In the genomic region with DNA sequence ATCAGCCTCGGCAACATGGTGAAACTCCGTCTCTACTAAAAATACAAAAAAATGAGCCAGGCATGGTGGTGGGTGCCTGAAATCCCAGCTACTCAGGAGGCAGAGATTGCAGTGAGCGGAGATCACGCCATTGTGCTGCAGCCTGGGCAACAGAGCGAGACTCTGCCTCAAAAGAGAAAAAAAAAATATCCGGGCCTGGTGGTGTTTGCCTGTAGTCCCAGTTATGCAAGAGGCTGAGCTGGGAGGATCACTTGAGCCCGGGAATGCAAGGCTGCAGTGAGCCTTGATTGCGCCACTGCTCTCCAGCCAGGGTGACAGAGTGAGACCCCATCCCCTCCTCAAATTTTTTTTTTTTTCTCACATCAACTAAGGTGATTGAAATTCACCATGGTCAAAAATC, we compare ENCODE assay signal across 22 cellular contexts. TPM values are rescaled to one million over a fixed set of nuclear protein-coding genes. Genes with fewer than 3 reads are reported as not detected.
DNase-seq lines count a peak whose midpoint lies in the region; ATAC-seq, FAIRE-seq and TF ChIP-seq lines count a peak whose summit lies in the region.
"Had no signal": no experiment of that assay in that cellular context is flagged by ENCODE, and none has a peak within 500 bp of the region (broad histone marks: within the 10 kb centered on the region; RNA-seq: fewer than 3 reads in every experiment).

No MANE protein-coding gene starts in this region.

- H3K9me3 ChIP-seq in right cardiac atrium (ENCODE audit: control insufficient read depth, low read length) = no peaks in the 10 kb centered on the region
- H3K9me3 ChIP-seq in heart left ventricle = no peaks in the 10 kb centered on the region
- H3K9me3 ChIP-seq in HepG2 (ENCODE audit: low read length) = no peaks in the 10 kb centered on the region
- no peaks in the 10 kb centered on the region for H3K9me3 ChIP-seq in CD4-positive, alpha-beta memory T cell (ENCODE audit: control insufficient read depth in 1 of 2, low read length in 2 of 2)
- H3K9me3 ChIP-seq: A549 had no signal

- no TSS peak for BruUV-seq in HepG2 (replicated peaks; lab: Mats Ljungman, UMichigan)

- H3K9ac ChIP-seq in HepG2 (ENCODE audit: insufficient read depth, low read depth, low read length) = peak overlapping the region; percentile 30; the same call in 1 of the 2 replicates

- H3K36me3 Mint-ChIP-seq in activated T-cell treated with anti-CD3 and anti-CD28 coated beads, Interleukin-2, amount 50 U/mL, for 72 hours (ENCODE audit: insufficient read depth in 2 of 2) = peaks cover 1 to 36% of the 10 kb centered on the region in 2 donors
- H3K36me3 Mint-ChIP-seq in CD4-positive, alpha-beta memory T cell = peaks cover 33 to 64% of the 10 kb centered on the region in 2 donors
- H3K36me3 Mint-ChIP-seq in activated CD8-positive, alpha-beta T cell treated with anti-CD3 and anti-CD28 coated beads for 36 hours (ENCODE audit: low read depth) = peaks cover 56% of the 10 kb centered on the region

- peak overlapping the region; percentile 14 for H3K27ac Mint-ChIP-seq in activated T-cell treated with anti-CD3 and anti-CD28 coated beads, Interleukin-2, amount 50 U/mL, for 72 hours
- no peak overlapping the region for H3K27ac Mint-ChIP-seq in CD4-positive, alpha-beta memory T cell
- no peak overlapping the region for H3K27ac Mint-ChIP-seq in activated CD8-positive, alpha-beta T cell treated with anti-CD3 and anti-CD28 coated beads for 36 hours
- H3K27ac Mint-ChIP-seq: CD4-positive, alpha-beta T cell; GM23338 had no signal

- H3K36me3 ChIP-seq in heart left ventricle = peaks cover 0 to 68% (median 61%) of the 10 kb centered on the region in 9 donors
- H3K36me3 ChIP-seq in HepG2 (replicated peaks in 1 of 2; ENCODE audit: control insufficient read depth in 1 of 2, insufficient read depth in 2 of 2, low read length in 2 of 2) = peaks cover 11 to 36% of the 10 kb centered on the region in 2 experiments
- peaks cover 27% of the 10 kb centered on the region for H3K36me3 ChIP-seq in CD4-positive, alpha-beta memory T cell (ENCODE audit: insufficient read depth, low read length)

- H3K4me3 ChIP-seq in right cardiac atrium (ENCODE audit: low read length) (no peak overlapping the region), heart left ventricle (no peak overlapping the region), HepG2 (replicated peaks in 1 of 3; ENCODE audit: insufficient read depth in 1 of 3, low read depth in 2 of 3, low read length in 3 of 3) (no peak overlapping the region)
- H3K4me3 ChIP-seq in CD4-positive, alpha-beta memory T cell (ENCODE audit: low read length in 2 of 2) = no peak overlapping the region
- H3K4me3 ChIP-seq: A549, GM23338 had no signal

- no peak for DNase-seq in activated T-cell treated with anti-CD3 and anti-CD28 coated beads, Interleukin-2, amount 50 U/mL, for 72 hours
- DNase-seq in activated T-cell treated with anti-CD3 and anti-CD28 coated beads, Interleukin-2, amount 50 U/mL, for 48 hours = no peak
- DNase-seq in right cardiac atrium = no peak
- DNase-seq in heart left ventricle = no peak
- DNase-seq in HepG2 (ENCODE audit: low spot score) = peak; percentile 83
- DNase-seq in CD4-positive, alpha-beta memory T cell = no peak
- DNase-seq in activated CD8-positive, alpha-beta T cell treated with anti-CD3 and anti-CD28 coated beads for 36 hours = no peak
- DNase-seq: AML-193; CD4-positive, alpha-beta T cell; DMS153; DMS79; GDM1; HCEC 1CT had no signal

- in situ Hi-C loops in HepG2 (cut with HindIII; ENCODE audit: extremely low pct_ligation_motif_present, low pct_unique_long_range_greater_than_20kb) = no loop called here

- peak in 1 of 2 experiments; percentile 56; a peak in 2 of 4 replicates for TF ChIP-seq EP300 in HepG2 (IDR thresholded peaks at IDR 0.05; ENCODE audit: low read depth in 2 of 2, low read length in 2 of 2)
- TF ChIP-seq EP300 in HepG2 (CRISPR knock-in tag; IDR thresholded peaks at IDR 0.05; ENCODE audit: borderline replicate concordance) = no peak; the same call in 1 of the 2 replicates

- TF ChIP-seq POLR2A in heart left ventricle (IDR thresholded peaks at IDR 0.05) (no peak), HepG2 (IDR thresholded peaks at IDR 0.05; ENCODE audit: insufficient read depth in 1 of 2, low read depth in 2 of 2, low read length in 2 of 2) (no peak)

- H3K4me3 Mint-ChIP-seq in activated T-cell treated with anti-CD3 and anti-CD28 coated beads, Interleukin-2, amount 50 U/mL, for 72 hours = no peak overlapping the region
- H3K4me3 Mint-ChIP-seq in CD4-positive, alpha-beta memory T cell = no peak overlapping the region
- H3K4me3 Mint-ChIP-seq in activated CD8-positive, alpha-beta T cell treated with anti-CD3 and anti-CD28 coated beads for 36 hours = no peak overlapping the region
- H3K4me3 Mint-ChIP-seq: CD4-positive, alpha-beta T cell; GM23338 had no signal

- POLR2A ChIA-PET in HepG2 (lab: Yijun Ruan, JAX) = interaction anchor here (0.9 kb wide), 1 partner anchor 43 kb away, joined by 3 read pairs; a partner anchor contains a TSS
- POLR2A ChIA-PET in CD4-positive, alpha-beta memory T cell (lab: Charles Lee; ENCODE audit: partially characterized antibody) = interaction anchor here (0.7 kb wide), 1 partner anchor 219 kb away, joined by 3 read pairs; no protein-coding TSS in a partner anchor
- POLR2A ChIA-PET in activated CD8-positive, alpha-beta T cell treated with anti-CD3 and anti-CD28 coated beads for 36 hours (lab: Charles Lee) = no interaction called here

- H3K27me3 Mint-ChIP-seq in activated T-cell treated with anti-CD3 and anti-CD28 coated beads, Interleukin-2, amount 50 U/mL, for 72 hours (ENCODE audit: low read depth) = no peaks in the 10 kb centered on the region
- H3K27me3 Mint-ChIP-seq in CD4-positive, alpha-beta memory T cell = no peaks in the 10 kb centered on the region
- no peaks in the 10 kb centered on the region for H3K27me3 Mint-ChIP-seq in activated CD8-positive, alpha-beta T cell treated with anti-CD3 and anti-CD28 coated beads for 36 hours
- H3K27me3 Mint-ChIP-seq: CD4-positive, alpha-beta T cell had no signal

- no peak overlapping the region for H2AFZ ChIP-seq in HepG2 (ENCODE audit: low read length)
- H2AFZ ChIP-seq: GM23338 had no signal

- H3K9me3 Mint-ChIP-seq in activated T-cell treated with anti-CD3 and anti-CD28 coated beads, Interleukin-2, amount 50 U/mL, for 72 hours = no peaks in the 10 kb centered on the region
- H3K9me3 Mint-ChIP-seq in CD4-positive, alpha-beta memory T cell = no peaks in the 10 kb centered on the region
- H3K9me3 Mint-ChIP-seq in activated CD8-positive, alpha-beta T cell treated with anti-CD3 and anti-CD28 coated beads for 36 hours = no peaks in the 10 kb centered on the region
- H3K9me3 Mint-ChIP-seq: CD4-positive, alpha-beta T cell; GM23338 had no signal

- no peak for ATAC-seq in activated T-cell treated with anti-CD3 and anti-CD28 coated beads, Interleukin-2, amount 50 U/mL, for 72 hours (replicated peaks in 1 of 2)
- ATAC-seq in right cardiac atrium (no peak), heart left ventricle (no peak), HepG2 (peak; percentile 70), HG03097 (IDR thresholded peaks at IDR 0.05; ENCODE audit: low FRiP score, unreplicated experiment) (no peak)
- no peak for ATAC-seq in activated CD8-positive, alpha-beta T cell treated with anti-CD3 and anti-CD28 coated beads for 36 hours
- ATAC-seq: A549, GM23338 had no signal

- CTCF ChIA-PET in HepG2 (lab: Yijun Ruan, JAX; ENCODE audit: low intra/inter-chr PET ratio, low total read pairs) = no interaction called here
- CTCF ChIA-PET in CD4-positive, alpha-beta memory T cell (lab: Charles Lee; ENCODE audit: partially characterized antibody) = interaction anchor here (1.3 kb wide), 1 partner anchor 418 kb away, joined by 5 read pairs; no protein-coding TSS in a partner anchor
- CTCF ChIA-PET in activated CD8-positive, alpha-beta T cell treated with anti-CD3 and anti-CD28 coated beads for 36 hours (lab: Charles Lee) = interaction anchor here (1.0 kb wide), 1 partner anchor 24 kb away, joined by 3 read pairs; no protein-coding TSS in a partner anchor

- H3K27ac ChIP-seq in right cardiac atrium (ENCODE audit: low read length) (peak overlapping the region; percentile 78), heart left ventricle (peak overlapping the region in 4 of 12 donors; percentile 13 to 51 (median 42)), HepG2 (ENCODE audit: extremely low read length, insufficient read depth, low read length) (peak overlapping the region; percentile 74)
- H3K27ac ChIP-seq in CD4-positive, alpha-beta memory T cell (ENCODE audit: low read depth, low read length) = no peak overlapping the region
- H3K27ac ChIP-seq: 22Rv1, A549, C4-2B, HL-60 had no signal

- intact Hi-C loops in right cardiac atrium (cut with DNase I) = no loop called here
- intact Hi-C loops in heart left ventricle (cut with DNase I) = no loop called here
- intact Hi-C loops in HepG2 (cut with micrococcal nuclease; ENCODE audit: unreplicated experiment) = no loop called here
- intact Hi-C loops in CD4-positive, alpha-beta memory T cell (cut with micrococcal nuclease) = no loop called here
- intact Hi-C loops in activated CD8-positive, alpha-beta T cell treated with anti-CD3 and anti-CD28 coated beads for 36 hours (cut with micrococcal nuclease) = no loop called here

- WGBS in right cardiac atrium = 91% methylated on average over 8 of the region's 8 CpGs
- 94 to 98% (median 96%) methylated on average over 8 of the region's 8 CpGs for WGBS in heart left ventricle, 4 donors
- WGBS in HepG2 (ENCODE audit: low lambda C conversion rate) = 38% methylated on average over 8 of the region's 8 CpGs

- TF ChIP-seq CTCF in heart left ventricle (IDR thresholded peaks at IDR 0.05) = no peak
- TF ChIP-seq CTCF in HepG2 (CRISPR knock-in tag; IDR thresholded peaks at IDR 0.05) = no peak
- no peak for TF ChIP-seq CTCF in activated CD8-positive, alpha-beta T cell treated with anti-CD3 and anti-CD28 coated beads for 36 hours (IDR thresholded peaks at IDR 0.05)

- no peaks in the 10 kb centered on the region for H3K27me3 ChIP-seq in right cardiac atrium (ENCODE audit: control insufficient read depth, insufficient read depth)
- no peaks in the 10 kb centered on the region for H3K27me3 ChIP-seq in heart left ventricle
- H3K27me3 ChIP-seq in HepG2 (ENCODE audit: control insufficient read depth in 1 of 2, insufficient read depth in 2 of 2, low read length in 2 of 2) = no peaks in the 10 kb centered on the region
- no peaks in the 10 kb centered on the region for H3K27me3 ChIP-seq in CD4-positive, alpha-beta memory T cell (ENCODE audit: insufficient read depth, low read length)

- H3K79me2 ChIP-seq in HepG2 (ENCODE audit: insufficient read depth, low read length) = peaks cover 3% of the 10 kb centered on the region

- no peak overlapping the region for H3K4me2 ChIP-seq in HepG2 (ENCODE audit: low read depth, low read length)
- H3K4me2 ChIP-seq: A549, GM23338 had no signal

- peak; percentile 70 for FAIRE-seq in HepG2 (lab: Jason Lieb, UNC)
- FAIRE-seq: A549, GM12892, GM18507, H54 had no signal

- no peaks in the 10 kb centered on the region for H4K20me1 ChIP-seq in HepG2 (ENCODE audit: insufficient read depth, low read length)

- H3K4me1 Mint-ChIP-seq in activated T-cell treated with anti-CD3 and anti-CD28 coated beads, Interleukin-2, amount 50 U/mL, for 72 hours (ENCODE audit: low read depth) = peaks cover 26% of the 10 kb centered on the region
- peaks cover 10 to 25% (median 15%) of the 10 kb centered on the region in 4 donors for H3K4me1 Mint-ChIP-seq in CD4-positive, alpha-beta memory T cell
- peaks cover 26% of the 10 kb centered on the region for H3K4me1 Mint-ChIP-seq in activated CD8-positive, alpha-beta T cell treated with anti-CD3 and anti-CD28 coated beads for 36 hours (ENCODE audit: low read depth)
- H3K4me1 Mint-ChIP-seq: GM23338 had no signal

- TF ChIP-seq RAD21 in HepG2 (CRISPR knock-in tag; IDR thresholded peaks at IDR 0.05) = no peak

- peaks cover 10% of the 10 kb centered on the region for H3K4me1 ChIP-seq in right cardiac atrium (ENCODE audit: control insufficient read depth, insufficient read depth, low read length)
- peaks cover 4 to 34% (median 28%) of the 10 kb centered on the region in 12 donors for H3K4me1 ChIP-seq in heart left ventricle
- H3K4me1 ChIP-seq in HepG2 (ENCODE audit: insufficient read depth, low read length) = peaks cover 51% of the 10 kb centered on the region
- no peaks in the 10 kb centered on the region for H3K4me1 ChIP-seq in CD4-positive, alpha-beta memory T cell (ENCODE audit: insufficient read depth, low read length)
- H3K4me1 ChIP-seq: A549 had no signal

RNA-seq across cellular contexts. Expression of a gene that starts 42.8 kb away (rescaled TPM):
- total RNA-seq in activated T-cell treated with anti-CD3 and anti-CD28 coated beads, Interleukin-2, amount 50 U/mL, for 72 hours = 10 to 100 TPM; 84.6 to 85.4 TPM
- total RNA-seq in right cardiac atrium (10 to 100 TPM; 46.6 to 70.4 (median 63.1) TPM), heart left ventricle (10 to 100 TPM; 40.6 to 62.0 (median 52.7) TPM), HepG2 (2016; rRNA removed; fragmentation: Illumina TruSeq; extraction: Trizol) (153 and 217 TPM in 2 replicates)
- polyA plus RNA-seq in right cardiac atrium (46.0 TPM), heart left ventricle (10 to 100 TPM; 21.9 to 66.3 TPM), HepG2 (2011; rRNA removed) (56.8 and 63.3 TPM in 2 replicates)
- 38.0 and 41.2 TPM in 2 replicates for total RNA-seq in HepG2 (2016; cell fraction: cytosol; rRNA removed; fragmentation: Illumina TruSeq; extraction: Trizol; ENCODE audit: low read depth)
- total RNA-seq in HepG2 (2016; cell fraction: insoluble cytoplasmic fraction; rRNA removed; fragmentation: Illumina TruSeq; extraction: Trizol) = 146 and 228 TPM in 2 replicates
- 44.1 and 50.3 TPM in 2 replicates for total RNA-seq in HepG2 (2016; cell fraction: membrane; rRNA removed; fragmentation: Illumina TruSeq; extraction: Trizol)
- total RNA-seq in HepG2 (2016; cell fraction: nucleus; rRNA removed; fragmentation: Illumina TruSeq; extraction: Trizol) = 58.1 and 62.8 TPM in 2 replicates
- 59.6 and 59.8 TPM in 2 replicates for polyA plus RNA-seq in HepG2 (2011; cell fraction: cytosol; rRNA removed)
- 27.3 and 29.0 TPM in 2 replicates for polyA plus RNA-seq in HepG2 (2011; cell fraction: nucleus; rRNA removed)
- polyA plus RNA-seq in HepG2 (2012) = 65.3 and 99.2 TPM in 2 replicates
- polyA plus RNA-seq in HepG2 (2016; cell fraction: cytosol; fragmentation: Illumina TruSeq; extraction: Trizol; ENCODE audit: low read depth) = 25.0 and 26.0 TPM in 2 replicates
- 203 and 221 TPM in 2 replicates for polyA plus RNA-seq in HepG2 (2016; cell fraction: insoluble cytoplasmic fraction; fragmentation: Illumina TruSeq; extraction: Trizol; ENCODE audit: low read depth)
- 31.6 and 33.3 TPM in 2 replicates for polyA plus RNA-seq in HepG2 (2016; cell fraction: membrane; fragmentation: Illumina TruSeq; extraction: Trizol; ENCODE audit: low read depth)
- 73.7 and 75.1 TPM in 2 replicates for polyA plus RNA-seq in HepG2 (2016; cell fraction: nucleus; fragmentation: Illumina TruSeq; extraction: Trizol; ENCODE audit: insufficient read depth, low read depth)
- polyA minus RNA-seq in HepG2 (2011; rRNA and poly(A)+ RNA removed; ENCODE audit: low replicate concordance) = 194 and 353 TPM in 2 replicates
- 73.6 and 86.4 TPM in 2 replicates for polyA minus RNA-seq in HepG2 (2011; cell fraction: cytosol; rRNA and poly(A)+ RNA removed)
- 55.2 and 63.2 TPM in 2 replicates for polyA minus RNA-seq in HepG2 (2011; cell fraction: nucleus; rRNA and poly(A)+ RNA removed)
- 10 to 100 TPM; 40.7 to 41.8 TPM for total RNA-seq in CD4-positive, alpha-beta memory T cell
- 100 to 1,000 TPM; 101 to 124 TPM for polyA plus RNA-seq in CD4-positive, alpha-beta memory T cell
- 100 to 1,000 TPM; 123 to 125 TPM for total RNA-seq in activated CD8-positive, alpha-beta T cell treated with anti-CD3 and anti-CD28 coated beads for 36 hours

RNA-seq across cellular contexts. Expression of a gene that starts 43.1 kb away (rescaled TPM):
- total RNA-seq in activated T-cell treated with anti-CD3 and anti-CD28 coated beads, Interleukin-2, amount 50 U/mL, for 72 hours = 10 to 100 TPM; 79.3 to 94.7 TPM
- 10 to 100 TPM in 3 of 4 donors, 1 to 10 TPM in 1; 9.4 to 13.8 (median 13.0) TPM for total RNA-seq in right cardiac atrium
- polyA plus RNA-seq in right cardiac atrium = 12.4 TPM
- total RNA-seq in heart left ventricle = 10 to 100 TPM in 4 of 9 donors, 1 to 10 TPM in 5; 5.0 to 23.3 (median 8.9) TPM
- 10 to 100 TPM in 1 of 2 donors, 1 to 10 TPM in 1; 9.2 to 20.2 TPM for polyA plus RNA-seq in heart left ventricle
- total RNA-seq in HepG2 (2016; rRNA removed; fragmentation: Illumina TruSeq; extraction: Trizol) = 134 and 179 TPM in 2 replicates
- 34.5 and 35.9 TPM in 2 replicates for total RNA-seq in HepG2 (2016; cell fraction: cytosol; rRNA removed; fragmentation: Illumina TruSeq; extraction: Trizol; ENCODE audit: low read depth)
- 133 and 191 TPM in 2 replicates for total RNA-seq in HepG2 (2016; cell fraction: insoluble cytoplasmic fraction; rRNA removed; fragmentation: Illumina TruSeq; extraction: Trizol)
- 49.9 and 52.8 TPM in 2 replicates for total RNA-seq in HepG2 (2016; cell fraction: membrane; rRNA removed; fragmentation: Illumina TruSeq; extraction: Trizol)
- 52.7 and 53.0 TPM in 2 replicates for total RNA-seq in HepG2 (2016; cell fraction: nucleus; rRNA removed; fragmentation: Illumina TruSeq; extraction: Trizol)
- 57.3 and 79.6 TPM in 2 replicates for polyA plus RNA-seq in HepG2 (2011; rRNA removed)
- polyA plus RNA-seq in HepG2 (2011; cell fraction: cytosol; rRNA removed) = 58.1 and 63.2 TPM in 2 replicates
- 25.6 and 26.7 TPM in 2 replicates for polyA plus RNA-seq in HepG2 (2011; cell fraction: nucleus; rRNA removed)
- 60.3 and 67.3 TPM in 2 replicates for polyA plus RNA-seq in HepG2 (2012)
- 44.5 and 46.9 TPM in 2 replicates for polyA plus RNA-seq in HepG2 (2016; cell fraction: cytosol; fragmentation: Illumina TruSeq; extraction: Trizol; ENCODE audit: low read depth)
- polyA plus RNA-seq in HepG2 (2016; cell fraction: insoluble cytoplasmic fraction; fragmentation: Illumina TruSeq; extraction: Trizol; ENCODE audit: low read depth) = 208 and 231 TPM in 2 replicates
- polyA plus RNA-seq in HepG2 (2016; cell fraction: membrane; fragmentation: Illumina TruSeq; extraction: Trizol; ENCODE audit: low read depth) = 41.0 and 45.0 TPM in 2 replicates
- 70.5 and 93.1 TPM in 2 replicates for polyA plus RNA-seq in HepG2 (2016; cell fraction: nucleus; fragmentation: Illumina TruSeq; extraction: Trizol; ENCODE audit: insufficient read depth, low read depth)
- polyA minus RNA-seq in HepG2 (2011; rRNA and poly(A)+ RNA removed; ENCODE audit: low replicate concordance) = 23.1 and 74.3 TPM in 2 replicates
- 18.8 and 23.8 TPM in 2 replicates for polyA minus RNA-seq in HepG2 (2011; cell fraction: cytosol; rRNA and poly(A)+ RNA removed)
- polyA minus RNA-seq in HepG2 (2011; cell fraction: nucleus; rRNA and poly(A)+ RNA removed) = 40.0 and 45.8 TPM in 2 replicates
- 10 to 100 TPM; 55.6 to 61.2 TPM for total RNA-seq in CD4-positive, alpha-beta memory T cell
- 10 to 100 TPM; 55.6 to 69.4 TPM for polyA plus RNA-seq in CD4-positive, alpha-beta memory T cell
- 10 to 100 TPM; 95.9 to 98.6 TPM for total RNA-seq in activated CD8-positive, alpha-beta T cell treated with anti-CD3 and anti-CD28 coated beads for 36 hours
